In genomic region chrX:19673334-19674040, GRCh38 we compare ENCODE assay signal across 8 cellular contexts.
DNase-seq lines count a peak whose midpoint lies in the region; ATAC-seq and TF ChIP-seq lines count a peak whose summit lies in the region.

No MANE protein-coding gene starts in this region.

- H3K27ac Mint-ChIP-seq in MCF 10A (ENCODE audit: low read depth, unreplicated experiment) = no peak overlapping the region
- peak overlapping the region; percentile 69 for H3K27ac Mint-ChIP-seq in activated T-helper 1 cell treated with anti-CD3 and anti-CD28 coated beads, Interleukin-12 subunit alpha, Interleukin-12 subunit beta, Interleukin-2, Interleukin-4 antibody, amounts not matched to agents 30 ng/mL and 10 ng/mL and 1 ng/mL, durations not matched to agents 14 hours and 24 hours and 36 hours

- POLR2A ChIA-PET in MCF 10A (lab: Yijun Ruan, JAX) = interaction anchor here (0.7 to 1.0 kb wide), 2 partner anchors 12 to 25 kb away, joined by 3 to 6 read pairs; no protein-coding TSS in a partner anchor

- H3K36me3 ChIP-seq in breast epithelium = no peaks in the 10 kb centered on the region
- H3K36me3 ChIP-seq in upper lobe of right lung = no peaks in the 10 kb centered on the region

- H3K4me3 ChIP-seq in breast epithelium = no peak overlapping the region
- H3K4me3 ChIP-seq in upper lobe of right lung = no peak overlapping the region

- H3K4me1 ChIP-seq in breast epithelium (no peaks in the 10 kb centered on the region), upper lobe of right lung (peaks cover 10% of the 10 kb centered on the region)

- no peak for TF ChIP-seq CTCF in MCF 10A (IDR thresholded peaks at IDR 0.05; ENCODE audit: unreplicated experiment)
- TF ChIP-seq CTCF in breast epithelium (IDR thresholded peaks at IDR 0.05) = no peak
- no peak for TF ChIP-seq CTCF in upper lobe of right lung (IDR thresholded peaks at IDR 0.05)

- H3K27me3 ChIP-seq in breast epithelium (peaks cover 0 to 11% of the 10 kb centered on the region in 2 donors), upper lobe of right lung (no peaks in the 10 kb centered on the region)

- H3K4me1 Mint-ChIP-seq in MCF 10A (ENCODE audit: insufficient read depth, unreplicated experiment) = peaks cover 30% of the 10 kb centered on the region
- peaks cover 48% of the 10 kb centered on the region for H3K4me1 Mint-ChIP-seq in activated T-helper 1 cell treated with anti-CD3 and anti-CD28 coated beads, Interleukin-12 subunit alpha, Interleukin-12 subunit beta, Interleukin-2, Interleukin-4 antibody, amounts not matched to agents 30 ng/mL and 10 ng/mL and 1 ng/mL, durations not matched to agents 14 hours and 24 hours and 36 hours (ENCODE audit: low read depth)

- no peak overlapping the region for H3K4me3 Mint-ChIP-seq in MCF 10A (ENCODE audit: unreplicated experiment)
- peak overlapping the region; percentile 46 for H3K4me3 Mint-ChIP-seq in activated T-helper 1 cell treated with anti-CD3 and anti-CD28 coated beads, Interleukin-12 subunit alpha, Interleukin-12 subunit beta, Interleukin-2, Interleukin-4 antibody, amounts not matched to agents 30 ng/mL and 10 ng/mL and 1 ng/mL, durations not matched to agents 14 hours and 24 hours and 36 hours

- H3K27ac ChIP-seq in breast epithelium (no peak overlapping the region), upper lobe of right lung (no peak overlapping the region)

- H3K36me3 Mint-ChIP-seq in MCF 10A (ENCODE audit: insufficient read depth, unreplicated experiment) = no peaks in the 10 kb centered on the region
- peaks cover 32% of the 10 kb centered on the region for H3K36me3 Mint-ChIP-seq in activated T-helper 1 cell treated with anti-CD3 and anti-CD28 coated beads, Interleukin-12 subunit alpha, Interleukin-12 subunit beta, Interleukin-2, Interleukin-4 antibody, amounts not matched to agents 30 ng/mL and 10 ng/mL and 1 ng/mL, durations not matched to agents 14 hours and 24 hours and 36 hours (ENCODE audit: low read depth)

- BruUV-seq in MCF 10A (replicated peaks; lab: Mats Ljungman, UMichigan) = no TSS peak

- DNase-seq in MCF 10A (ENCODE audit: unreplicated experiment) (peak; percentile 98), breast epithelium (ENCODE audit: low spot score in 2 of 2) (no peak), hepatic stellate cell (ENCODE audit: low spot score) (peak; percentile 57), upper lobe of right lung (peak; percentile 58), SKM-1 treated with dmso at 0.1 percent for 144 hours (lab: John Stamatoyannopoulos, UW; ENCODE audit: unreplicated experiment) (no peak)
- DNase-seq in activated T-helper 1 cell treated with anti-CD3 and anti-CD28 coated beads, Interleukin-12 subunit alpha, Interleukin-12 subunit beta, Interleukin-2, Interleukin-4 antibody, amounts not matched to agents 30 ng/mL and 10 ng/mL and 1 ng/mL, durations not matched to agents 14 hours and 24 hours and 36 hours (ENCODE audit: low spot score) = no peak

- CTCF ChIA-PET in MCF 10A (lab: Yijun Ruan, JAX) = interaction anchor here (1.2 kb wide), 1 partner anchor 55 kb away, joined by 3 read pairs; no protein-coding TSS in a partner anchor

- H3K9me3 Mint-ChIP-seq in MCF 10A (ENCODE audit: unreplicated experiment) = no peaks in the 10 kb centered on the region
- H3K9me3 Mint-ChIP-seq in activated T-helper 1 cell treated with anti-CD3 and anti-CD28 coated beads, Interleukin-12 subunit alpha, Interleukin-12 subunit beta, Interleukin-2, Interleukin-4 antibody, amounts not matched to agents 30 ng/mL and 10 ng/mL and 1 ng/mL, durations not matched to agents 14 hours and 24 hours and 36 hours = peaks cover 7% of the 10 kb centered on the region

- no peak for TF ChIP-seq POLR2A in breast epithelium (IDR thresholded peaks at IDR 0.05)

- peak; percentile 52 for ATAC-seq in upper lobe of right lung
- no peak for ATAC-seq in GM21390 (IDR thresholded peaks at IDR 0.05; ENCODE audit: unreplicated experiment)
- ATAC-seq in HG03175 (IDR thresholded peaks at IDR 0.05; ENCODE audit: unreplicated experiment) = no peak

- no peaks in the 10 kb centered on the region for H3K9me3 ChIP-seq in breast epithelium
- H3K9me3 ChIP-seq in upper lobe of right lung = no peaks in the 10 kb centered on the region

- intact Hi-C loops in MCF 10A (cut with micrococcal nuclease) = loop anchor here (5.0 kb wide), 2 partner anchors 214 to 394 kb away; partner anchors contain the start of gene SH3KBP1
- intact Hi-C loops in breast epithelium (cut with DNase I; ENCODE audit: low total_unique reads) = no loop called here
- intact Hi-C loops in activated T-helper 1 cell treated with anti-CD3 and anti-CD28 coated beads, Interleukin-12 subunit alpha, Interleukin-12 subunit beta, Interleukin-2, Interleukin-4 antibody, amounts not matched to agents 30 ng/mL and 10 ng/mL and 1 ng/mL, durations not matched to agents 14 hours and 24 hours and 36 hours (cut with micrococcal nuclease) = no loop called here
- intact Hi-C loops in upper lobe of right lung (cut with DNase I) = no loop called here

- H3K27me3 Mint-ChIP-seq in MCF 10A (ENCODE audit: insufficient read depth, unreplicated experiment) = no peaks in the 10 kb centered on the region
- no peaks in the 10 kb centered on the region for H3K27me3 Mint-ChIP-seq in activated T-helper 1 cell treated with anti-CD3 and anti-CD28 coated beads, Interleukin-12 subunit alpha, Interleukin-12 subunit beta, Interleukin-2, Interleukin-4 antibody, amounts not matched to agents 30 ng/mL and 10 ng/mL and 1 ng/mL, durations not matched to agents 14 hours and 24 hours and 36 hours (ENCODE audit: insufficient read depth)

Comparison
In these comparisons a context has a peak if more than half of its experiments do, and no peak if none do; other contexts are left out.
1. DNase-seq: peak in MCF 10A (single experiment), hepatic stellate cell (single experiment) and upper lobe of right lung (single experiment); none in breast epithelium (0 of 2), activated T-helper 1 cell treated with anti-CD3 and anti-CD28 coated beads, Interleukin-12 subunit alpha, Interleukin-12 subunit beta, Interleukin-2, Interleukin-4 antibody, amounts not matched to agents 30 ng/mL and 10 ng/mL and 1 ng/mL, durations not matched to agents 14 hours and 24 hours and 36 hours (single experiment) and SKM-1 treated with dmso at 0.1 percent for 144 hours (single experiment).